ENCODE assay signal across 6 cellular contexts in genomic region chr15:32492768-32493167, GRCh38. TPM values are rescaled to one million over a fixed set of nuclear protein-coding genes. Genes with fewer than 3 reads are reported as not detected.
"Had no signal": no experiment of that assay in that cellular context is flagged by ENCODE, and none has a peak within 500 bp of the region (broad histone marks: within the 10 kb centered on the region; RNA-seq: fewer than 3 reads in every experiment).

No MANE protein-coding gene starts in this region.

RNA-seq across cellular contexts. Expression of gene GOLGA8O, which starts 37.3 kb away (rescaled TPM):
- total RNA-seq: neural crest cell, occipital lobe, progenitor cell of endocrine pancreas, right atrium auricular region had no signal
- polyA plus RNA-seq: neural cell, smooth muscle cell had no signal
